Comparison of ENCODE assay signal across 8 cellular contexts in genomic region chr19:44304659-44305193, GRCh38. TPM values are rescaled to one million over a fixed set of nuclear protein-coding genes. Genes with fewer than 3 reads are reported as not detected.
DNase-seq lines count a peak whose midpoint lies in the region; ATAC-seq and TF ChIP-seq lines count a peak whose summit lies in the region.

TSS of gene ZNF235 (minus strand) at chr19:44305025. CDS start at chr19:44303404, 1,621 bp downstream.

- no peaks in the 10 kb centered on the region for H3K27me3 Mint-ChIP-seq in activated naive CD8-positive, alpha-beta T cell treated with anti-CD3 and anti-CD28 coated beads, Interleukin-2, amount 10 ng/mL, durations not matched to agents 7 days and 5 days

- H3K4me2 ChIP-seq in osteoblast (ENCODE audit: insufficient read depth, low read length), result peak within 1 kb of the TSS; percentile 97

- TF ChIP-seq CTCF in HEK293 (tag by site-specific recombination; IDR thresholded peaks at IDR 0.05) (no peak), osteoblast (IDR thresholded peaks at IDR 0.05; ENCODE audit: extremely low read depth, low read depth, low read length) (no peak), thoracic aorta (IDR thresholded peaks at IDR 0.05) (no peak)

- no peaks in the 10 kb centered on the region for H4K20me1 ChIP-seq in osteoblast (ENCODE audit: insufficient read depth, low read length)

- H3K4me1 ChIP-seq in HEK293 (ENCODE audit: control insufficient read depth, insufficient read depth, low read length), result peaks cover 8% of the 10 kb centered on the region
- H3K4me1 ChIP-seq in osteoblast (ENCODE audit: insufficient read depth, low read length), result peaks cover 10% of the 10 kb centered on the region
- H3K4me1 ChIP-seq in thoracic aorta (ENCODE audit: control insufficient read depth in 1 of 2, low read depth in 2 of 2), result peaks cover 3 to 11% of the 10 kb centered on the region in 2 donors

- no peaks in the 10 kb centered on the region for H3K27me3 ChIP-seq in osteoblast (ENCODE audit: insufficient read depth, low read length)
- no peaks in the 10 kb centered on the region for H3K27me3 ChIP-seq in thoracic aorta (replicated peaks; ENCODE audit: insufficient read depth)

- no peaks in the 10 kb centered on the region for H3K79me2 ChIP-seq in osteoblast (ENCODE audit: insufficient read depth, low read length)

- H3K27ac ChIP-seq in HEK293 (ENCODE audit: extremely low read depth, low read depth, low read length), result peak within 1 kb of the TSS; percentile 76
- peak within 1 kb of the TSS; percentile 79 for H3K27ac ChIP-seq in osteoblast (ENCODE audit: low read depth, low read length)
- peak within 1 kb of the TSS; percentile 50 to 69 for H3K27ac ChIP-seq in thoracic aorta

- H3K4me1 Mint-ChIP-seq in activated naive CD8-positive, alpha-beta T cell treated with anti-CD3 and anti-CD28 coated beads, Interleukin-2, amount 10 ng/mL, durations not matched to agents 7 days and 5 days, result peaks cover 14% of the 10 kb centered on the region

- peaks cover 13% of the 10 kb centered on the region for H3K9me3 Mint-ChIP-seq in activated naive CD8-positive, alpha-beta T cell treated with anti-CD3 and anti-CD28 coated beads, Interleukin-2, amount 10 ng/mL, durations not matched to agents 7 days and 5 days

- H3K36me3 Mint-ChIP-seq in activated naive CD8-positive, alpha-beta T cell treated with anti-CD3 and anti-CD28 coated beads, Interleukin-2, amount 10 ng/mL, durations not matched to agents 7 days and 5 days, result peaks cover 15% of the 10 kb centered on the region

- CTCF ChIA-PET in HEK293 (lab: Yijun Ruan, JAX), result interaction anchor here (1.4 kb wide), 1 partner anchor 209 kb away, joined by 4 read pairs; no protein-coding TSS in a partner anchor

- peaks cover 26 to 27% of the 10 kb centered on the region in 2 experiments for H3K36me3 ChIP-seq in HEK293 (ENCODE audit: control insufficient read depth in 2 of 2, insufficient read depth in 1 of 2, low read length in 2 of 2)
- H3K36me3 ChIP-seq in osteoblast (ENCODE audit: insufficient read depth, low read length), result peaks cover 4% of the 10 kb centered on the region
- peaks cover 10% of the 10 kb centered on the region for H3K36me3 ChIP-seq in thoracic aorta

- H3K4me3 Mint-ChIP-seq in activated naive CD8-positive, alpha-beta T cell treated with anti-CD3 and anti-CD28 coated beads, Interleukin-2, amount 10 ng/mL, durations not matched to agents 7 days and 5 days, result peak within 1 kb of the TSS; percentile 85

- H3K4me3 ChIP-seq in HEK293 (ENCODE audit: low read depth, low read length) (peak within 1 kb of the TSS; percentile 58), osteoblast (ENCODE audit: insufficient read depth, low read length) (peak within 1 kb of the TSS; percentile 85), thoracic aorta (peak within 1 kb of the TSS; percentile 79)

- POLR2A ChIA-PET in HEK293 (lab: Yijun Ruan, JAX), result interaction anchor here (0.5 to 1.8 kb wide), 5 partner anchors 18 to 353 kb away, joined by 3 to 11 read pairs (median 4); partner anchors contain the start of genes ZNF180 and ZNF226
- POLR2A ChIA-PET in activated naive CD8-positive, alpha-beta T cell treated with anti-CD3 and anti-CD28 coated beads, Interleukin-2, amount 10 ng/mL, durations not matched to agents 7 days and 5 days (lab: Charles Lee), result interaction anchor here (0.8 to 1.9 kb wide), 5 partner anchors 93 to 403 kb away, joined by 3 to 8 read pairs (median 4); partner anchors contain the start of genes ZNF180, ZNF227 and ZNF234

- peak; percentile 66 for DNase-seq in GF-D8 (lab: John Stamatoyannopoulos, UW)
- peak; percentile 80 for DNase-seq in NAMALWA (ENCODE audit: low spot score)
- DNase-seq in activated naive CD8-positive, alpha-beta T cell treated with anti-CD3 and anti-CD28 coated beads, Interleukin-2, amount 10 ng/mL, durations not matched to agents 7 days and 5 days, result peak; percentile 69
- DNase-seq in head of caudate nucleus, result peak; percentile 80 to 98 (median 94)
- DNase-seq in osteoblast (ENCODE audit: insufficient read length, low spot score, missing footprints), result peak; percentile 97
- DNase-seq in thoracic aorta (ENCODE audit: low spot score), result peak; percentile 82

- H3K9me3 ChIP-seq in HEK293 (ENCODE audit: control insufficient read depth, insufficient read depth, low read depth, low read length) (no peaks in the 10 kb centered on the region; the same call in 1 of the 2 replicates), osteoblast (ENCODE audit: low read depth, low read length) (no peaks in the 10 kb centered on the region), thoracic aorta (peaks cover 8% of the 10 kb centered on the region)

- peak within 1 kb of the TSS; percentile 97 for H2AFZ ChIP-seq in osteoblast (ENCODE audit: low read length)

- ATAC-seq in SK-N-SH treated with all-trans-retinoic acid at 6 μM for 48 hours (peak; percentile 99), thoracic aorta (ENCODE audit: insufficient number of reproducible peaks, low FRiP score, low read depth) (peak; percentile 96)
- ATAC-seq in activated naive CD8-positive, alpha-beta T cell treated with anti-CD3 and anti-CD28 coated beads, Interleukin-2, amount 10 ng/mL, durations not matched to agents 7 days and 5 days (ENCODE audit: low read depth), result peak; percentile 89

- peak within 1 kb of the TSS; percentile 65 for H3K27ac Mint-ChIP-seq in activated naive CD8-positive, alpha-beta T cell treated with anti-CD3 and anti-CD28 coated beads, Interleukin-2, amount 10 ng/mL, durations not matched to agents 7 days and 5 days

- intact Hi-C loops in head of caudate nucleus (cut with DNase I), result loop anchor here (5.0 kb wide), 1 partner anchor 53 kb away; the partner anchor contains the start of gene ZNF112

TF ChIP-seq in HEK293, 187 proteins besides CTCF, POLR2A, EP300 and RAD21 (continues in another document):
- TF ChIP-seq KLF8 (tag by site-specific recombination; IDR thresholded peaks at IDR 0.05), result peak; percentile 41; the same call in 1 of the 2 replicates
- TF ChIP-seq ZBTB10 (tag by site-specific recombination; IDR thresholded peaks at IDR 0.05), result no peak
- TF ChIP-seq ZNF335 (tag by site-specific recombination; conservative IDR thresholded peaks at IDR 0.05), result peak; percentile 77
- TF ChIP-seq MYNN (tag by site-specific recombination; IDR thresholded peaks at IDR 0.05; ENCODE audit: borderline replicate concordance), result no peak
- no peak for TF ChIP-seq HOXD13 (CRISPR knock-in tag; IDR thresholded peaks at IDR 0.05; ENCODE audit: borderline replicate concordance)
- peak; percentile 70 for TF ChIP-seq SP2 (tag by site-specific recombination; IDR thresholded peaks at IDR 0.05)

TF ChIP-seq in SK-N-SH treated with all-trans-retinoic acid at 6 μM for 48 hours, 23 proteins besides CTCF, POLR2A, EP300 and RAD21:
- peak; percentile 65 for TF ChIP-seq ZNF70 (CRISPR knock-in tag; IDR thresholded peaks at IDR 0.05)
- TF ChIP-seq BACH2 (CRISPR knock-in tag; IDR thresholded peaks at IDR 0.05; ENCODE audit: borderline replicate concordance), result no peak

RNA-seq across cellular contexts. Expression of gene ZNF235, which starts in this region (rescaled TPM):
- 1 to 10 TPM; 8.8 to 9.4 TPM for total RNA-seq in activated naive CD8-positive, alpha-beta T cell treated with anti-CD3 and anti-CD28 coated beads, Interleukin-2, amount 10 ng/mL, durations not matched to agents 7 days and 5 days
- total RNA-seq in osteoblast (4.0 and 5.6 TPM in 2 replicates), thoracic aorta (10 to 100 TPM in 1 of 2 donors, 1 to 10 TPM in 1; 6.9 to 12.6 TPM)

Comparison
In these comparisons a context has a peak if more than half of its experiments do, and no peak if none do; other contexts are left out.
1. Peak in every context shown above with its lines: DNase-seq, ATAC-seq, H3K4me3 ChIP-seq and H3K27ac ChIP-seq.